ENCODE assay signal across 8 cellular contexts in genomic region chr11:121654506-121655480, GRCh38.
DNase-seq lines count a peak whose midpoint lies in the region; ATAC-seq and TF ChIP-seq lines count a peak whose summit lies in the region.

No MANE protein-coding gene starts in this region.

- TF ChIP-seq CTCF in foreskin fibroblast (IDR thresholded peaks at IDR 0.05; ENCODE audit: low read depth, low read length), result no peak

- H3K4me3 Mint-ChIP-seq in T-helper 17 cell, result peak overlapping the region; percentile 93

- intact Hi-C loops in sciatic nerve (cut with DNase I), result loop anchor here (5.0 kb wide), 2 partner anchors 448 to 548 kb away; no protein-coding TSS in a partner anchor

- DNase-seq in NCI-H2227 treated with DMSO at 0.1 percent for 48 hours (lab: John Stamatoyannopoulos, UW) (peak; percentile 80), NCI-H2227 (lab: John Stamatoyannopoulos, UW; ENCODE audit: unreplicated experiment) (no peak), T-helper 17 cell (no peak), foreskin fibroblast (peak in 1 of 2 donors; percentile 44), sciatic nerve (ENCODE audit: low spot score) (no peak)
- no peak for DNase-seq in activated CD4-positive, CD25-positive, alpha-beta regulatory T cell (lab: John Stamatoyannopoulos, UW)
- DNase-seq in stimulated activated CD4-positive, alpha-beta T cell treated with anti-CD3 and anti-CD28 coated beads, Interleukin-1b, Interleukin-23, amount 100 ng/mL, for 48 hours, result no peak

- H3K4me3 ChIP-seq in foreskin fibroblast (ENCODE audit: low read depth in 1 of 2, low read length in 2 of 2), result peak overlapping the region; percentile 43 to 67

- H3K27me3 Mint-ChIP-seq in T-helper 17 cell, result no peaks in the 10 kb centered on the region

- no peaks in the 10 kb centered on the region for H3K36me3 Mint-ChIP-seq in T-helper 17 cell (ENCODE audit: low read depth)

- ATAC-seq in T-helper 17 cell (no peak), sciatic nerve (peak; percentile 24), HG02981 (IDR thresholded peaks at IDR 0.05; ENCODE audit: unreplicated experiment) (no peak)

- H3K4me1 Mint-ChIP-seq in T-helper 17 cell, result peaks cover 33% of the 10 kb centered on the region

- H3K9me3 ChIP-seq in T-helper 17 cell (ENCODE audit: control insufficient read depth, low read length, poor library complexity, severe bottlenecking), result no peaks in the 10 kb centered on the region

- H3K27ac Mint-ChIP-seq in T-helper 17 cell, result peak overlapping the region; percentile 74
